In genomic region chr6:111769365-111770127, GRCh38 we compare ENCODE assay signal across 1 cellular context.
TF ChIP-seq lines count a peak whose summit lies in the region.

No MANE protein-coding gene starts in this region.

TF ChIP-seq in GM23338, 12 proteins besides CTCF, POLR2A, EP300 and RAD21:
- TF ChIP-seq ZNF462 (CRISPR knock-in tag; IDR thresholded peaks at IDR 0.05) (no peak), EZH2 (IDR thresholded peaks at IDR 0.05; ENCODE audit: low read depth, unreplicated experiment) (no peak), CREB1 (CRISPR knock-in tag; IDR thresholded peaks at IDR 0.05; ENCODE audit: low read depth) (no peak), NANOG (IDR thresholded peaks at IDR 0.05; ENCODE audit: borderline replicate concordance) (no peak), ZNF114 (CRISPR knock-in tag; IDR thresholded peaks at IDR 0.05) (no peak), JUNB (IDR thresholded peaks at IDR 0.05; ENCODE audit: unreplicated experiment) (no peak), EZH2phosphoT487 (IDR thresholded peaks at IDR 0.05; ENCODE audit: unreplicated experiment) (no peak)
- TF ChIP-seq, protein P1, sequence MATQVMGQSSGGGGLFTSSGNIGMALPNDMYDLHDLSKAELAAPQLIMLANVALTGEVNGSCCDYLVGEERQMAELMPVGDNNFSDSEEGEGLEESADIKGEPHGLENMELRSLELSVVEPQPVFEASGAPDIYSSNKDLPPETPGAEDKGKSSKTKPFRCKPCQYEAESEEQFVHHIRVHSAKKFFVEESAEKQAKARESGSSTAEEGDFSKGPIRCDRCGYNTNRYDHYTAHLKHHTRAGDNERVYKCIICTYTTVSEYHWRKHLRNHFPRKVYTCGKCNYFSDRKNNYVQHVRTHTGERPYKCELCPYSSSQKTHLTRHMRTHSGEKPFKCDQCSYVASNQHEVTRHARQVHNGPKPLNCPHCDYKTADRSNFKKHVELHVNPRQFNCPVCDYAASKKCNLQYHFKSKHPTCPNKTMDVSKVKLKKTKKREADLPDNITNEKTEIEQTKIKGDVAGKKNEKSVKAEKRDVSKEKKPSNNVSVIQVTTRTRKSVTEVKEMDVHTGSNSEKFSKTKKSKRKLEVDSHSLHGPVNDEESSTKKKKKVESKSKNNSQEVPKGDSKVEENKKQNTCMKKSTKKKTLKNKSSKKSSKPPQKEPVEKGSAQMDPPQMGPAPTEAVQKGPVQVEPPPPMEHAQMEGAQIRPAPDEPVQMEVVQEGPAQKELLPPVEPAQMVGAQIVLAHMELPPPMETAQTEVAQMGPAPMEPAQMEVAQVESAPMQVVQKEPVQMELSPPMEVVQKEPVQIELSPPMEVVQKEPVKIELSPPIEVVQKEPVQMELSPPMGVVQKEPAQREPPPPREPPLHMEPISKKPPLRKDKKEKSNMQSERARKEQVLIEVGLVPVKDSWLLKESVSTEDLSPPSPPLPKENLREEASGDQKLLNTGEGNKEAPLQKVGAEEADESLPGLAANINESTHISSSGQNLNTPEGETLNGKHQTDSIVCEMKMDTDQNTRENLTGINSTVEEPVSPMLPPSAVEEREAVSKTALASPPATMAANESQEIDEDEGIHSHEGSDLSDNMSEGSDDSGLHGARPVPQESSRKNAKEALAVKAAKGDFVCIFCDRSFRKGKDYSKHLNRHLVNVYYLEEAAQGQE (IDR thresholded peaks at IDR 0.05; ENCODE audit: unreplicated experiment) = no peak
